27 cellular contexts compared by ENCODE assay signal in genomic region chr4:43048570-43048969, GRCh38.
DNase-seq lines count a peak whose midpoint lies in the region; ATAC-seq, FAIRE-seq and TF ChIP-seq lines count a peak whose summit lies in the region.
"Had no signal": no experiment of that assay in that cellular context is flagged by ENCODE, and none has a peak within 500 bp of the region (broad histone marks: within the 10 kb centered on the region; RNA-seq: fewer than 3 reads in every experiment).

No MANE protein-coding gene starts in this region.

- H3K27ac Mint-ChIP-seq in progenitor cell of endocrine pancreas, result no peak overlapping the region
- no peak overlapping the region for H3K27ac Mint-ChIP-seq in natural killer cell treated with Interleukin-12 subunit alpha and Interleukin-12 subunit beta and Interleukin-15 and Interleukin-18, amount 100 ng/mL, for 72 hours
- H3K27ac Mint-ChIP-seq: activated CD8-positive, alpha-beta T cell treated with anti-CD3 and anti-CD28 coated beads, Interleukin-2, amount 10 ng/mL, durations not matched to agents 7 days and 5 days; naive thymus-derived CD8-positive, alpha-beta T cell; T-helper 2 cell treated with Interferon-gamma antibody and Interleukin-4, amounts not matched to agents 5 μg/mL and 100 μg/mL, for 36 hours had no signal

- intact Hi-C loops in adrenal gland (cut with DNase I), result no loop called here

- TF ChIP-seq CTCF in VCaP (conservative IDR thresholded peaks at IDR 0.05), result 0 out of 2 replicates have a peak, but pooled peaks have one; percentile 7
- TF ChIP-seq CTCF in progenitor cell of endocrine pancreas (IDR thresholded peaks at IDR 0.05; ENCODE audit: unreplicated experiment), result peak; percentile 19
- no peak for TF ChIP-seq CTCF in adrenal gland (IDR thresholded peaks at IDR 0.05)

- ATAC-seq in natural killer cell treated with Interleukin-12 subunit alpha and Interleukin-12 subunit beta and Interleukin-15 and Interleukin-18, amount 100 ng/mL, for 72 hours, result no peak
- ATAC-seq: activated CD4-positive, CD25-positive, alpha-beta regulatory T cell treated with anti-CD3 and anti-CD28 coated beads, Interleukin-2, amount 50 U/mL, for 24 hours; activated CD8-positive, alpha-beta T cell treated with anti-CD3 and anti-CD28 coated beads, Interleukin-2, amount 10 ng/mL, durations not matched to agents 7 days and 5 days; gastroesophageal sphincter; left colon; naive thymus-derived CD8-positive, alpha-beta T cell; pancreas; sciatic nerve had no signal

- in situ Hi-C loops in KBM-7 (cut with MboI; ENCODE audit: low pct_unique_long_range_greater_than_20kb, low sequenced_read_pairs), result no loop called here

- H3K9me3 ChIP-seq in adrenal gland (replicated peaks in 1 of 3), result no peaks in the 10 kb centered on the region
- H3K9me3 ChIP-seq: BLaER1, gastroesophageal sphincter, pancreas, Peyer's patch, SJSA1 had no signal

- DNase-seq in NCI-H748 (lab: John Stamatoyannopoulos, UW; ENCODE audit: unreplicated experiment) (peak; percentile 0), NCI-H748 treated with DMSO at 0.1 percent for 48 hours (lab: John Stamatoyannopoulos, UW) (no peak), KBM-7 (peak; percentile 3), progenitor cell of endocrine pancreas (ENCODE audit: low spot score, unreplicated experiment) (no peak), adrenal gland (no peak), RCC 7860 (ENCODE audit: low spot score) (no peak)
- no peak for DNase-seq in natural killer cell treated with Interleukin-12 subunit alpha and Interleukin-12 subunit beta and Interleukin-15 and Interleukin-18, amount 100 ng/mL, for 72 hours (ENCODE audit: low spot score)
- DNase-seq: activated CD8-positive, alpha-beta T cell treated with anti-CD3 and anti-CD28 coated beads, Interleukin-2, amount 10 ng/mL, durations not matched to agents 7 days and 5 days; activated naive CD4-positive, alpha-beta T cell; activated T-cell treated with anti-CD3 and anti-CD28 coated beads, Interleukin-2, amount 50 U/mL, for 1 hour; left colon; mesenchymal stem cell; naive thymus-derived CD8-positive, alpha-beta T cell; NCI-H1436 treated with DMSO at 0.1 percent for 48 hours; NCI-H69; pancreas; Peyer's patch had no signal

- no peaks in the 10 kb centered on the region for H3K4me1 Mint-ChIP-seq in progenitor cell of endocrine pancreas (ENCODE audit: low read depth)
- H3K4me1 Mint-ChIP-seq in natural killer cell treated with Interleukin-12 subunit alpha and Interleukin-12 subunit beta and Interleukin-15 and Interleukin-18, amount 100 ng/mL, for 72 hours (ENCODE audit: low read depth in 2 of 2), result no peaks in the 10 kb centered on the region
- H3K4me1 Mint-ChIP-seq: naive thymus-derived CD8-positive, alpha-beta T cell had no signal

- no peaks in the 10 kb centered on the region for H3K9me3 Mint-ChIP-seq in progenitor cell of endocrine pancreas (ENCODE audit: low read depth)
- H3K9me3 Mint-ChIP-seq in natural killer cell treated with Interleukin-12 subunit alpha and Interleukin-12 subunit beta and Interleukin-15 and Interleukin-18, amount 100 ng/mL, for 72 hours, result peaks cover 6% of the 10 kb centered on the region
- H3K9me3 Mint-ChIP-seq: T-helper 2 cell treated with Interferon-gamma antibody and Interleukin-4, amounts not matched to agents 5 μg/mL and 100 μg/mL, for 36 hours had no signal

- no peaks in the 10 kb centered on the region for H3K27me3 ChIP-seq in adrenal gland
- H3K27me3 ChIP-seq: BLaER1, gastroesophageal sphincter, pancreas, Peyer's patch, SJSA1 had no signal

- H3K27ac ChIP-seq in VCaP (no peak overlapping the region), adrenal gland (no peak overlapping the region)
- H3K27ac ChIP-seq: BLaER1, gastroesophageal sphincter, pancreas, Peyer's patch, SJSA1 had no signal

- H3K4me3 Mint-ChIP-seq in progenitor cell of endocrine pancreas (ENCODE audit: low read depth), result no peak overlapping the region
- no peak overlapping the region for H3K4me3 Mint-ChIP-seq in natural killer cell treated with Interleukin-12 subunit alpha and Interleukin-12 subunit beta and Interleukin-15 and Interleukin-18, amount 100 ng/mL, for 72 hours
- H3K4me3 Mint-ChIP-seq: activated CD8-positive, alpha-beta T cell treated with anti-CD3 and anti-CD28 coated beads, Interleukin-2, amount 10 ng/mL, durations not matched to agents 7 days and 5 days; naive thymus-derived CD8-positive, alpha-beta T cell; T-helper 2 cell treated with Interferon-gamma antibody and Interleukin-4, amounts not matched to agents 5 μg/mL and 100 μg/mL, for 36 hours had no signal

- WGBS in adrenal gland, 4 donors, result 56 to 79% (median 73%) methylated on average over 5 of the region's 5 CpGs

- no peaks in the 10 kb centered on the region for H3K36me3 ChIP-seq in adrenal gland (replicated peaks in 1 of 2)
- H3K36me3 ChIP-seq: BLaER1, gastroesophageal sphincter, pancreas, Peyer's patch, SJSA1 had no signal

- no peaks in the 10 kb centered on the region for H3K4me1 ChIP-seq in adrenal gland (replicated peaks in 1 of 2)
- H3K4me1 ChIP-seq: gastroesophageal sphincter, pancreas, Peyer's patch, SJSA1 had no signal

- TF ChIP-seq POLR2A in adrenal gland (IDR thresholded peaks at IDR 0.05), result no peak

- no peak overlapping the region for H3K4me3 ChIP-seq in adrenal gland
- H3K4me3 ChIP-seq: BLaER1, gastroesophageal sphincter, pancreas, Peyer's patch, SJSA1 had no signal

- H3K36me3 Mint-ChIP-seq in progenitor cell of endocrine pancreas (ENCODE audit: insufficient read depth), result no peaks in the 10 kb centered on the region
- no peaks in the 10 kb centered on the region for H3K36me3 Mint-ChIP-seq in natural killer cell treated with Interleukin-12 subunit alpha and Interleukin-12 subunit beta and Interleukin-15 and Interleukin-18, amount 100 ng/mL, for 72 hours
- H3K36me3 Mint-ChIP-seq: naive thymus-derived CD8-positive, alpha-beta T cell had no signal

- FAIRE-seq in RCC 7860 (lab: Jason Lieb, UNC), result no peak
- FAIRE-seq: A204.1, D721Med, GM19239, pancreas had no signal

- H3K27me3 Mint-ChIP-seq in progenitor cell of endocrine pancreas, result no peaks in the 10 kb centered on the region
- H3K27me3 Mint-ChIP-seq in natural killer cell treated with Interleukin-12 subunit alpha and Interleukin-12 subunit beta and Interleukin-15 and Interleukin-18, amount 100 ng/mL, for 72 hours, result no peaks in the 10 kb centered on the region
- H3K27me3 Mint-ChIP-seq: naive thymus-derived CD8-positive, alpha-beta T cell had no signal

Comparison
In these comparisons a context has a peak if more than half of its experiments do, and no peak if none do; other contexts are left out.
1. DNase-seq: peak in NCI-H748 (single experiment) and KBM-7 (single experiment); none in NCI-H748 treated with DMSO at 0.1 percent for 48 hours (single experiment), progenitor cell of endocrine pancreas (single experiment), adrenal gland (0 of 7), natural killer cell treated with Interleukin-12 subunit alpha and Interleukin-12 subunit beta and Interleukin-15 and Interleukin-18, amount 100 ng/mL, for 72 hours (single experiment) and RCC 7860 (single experiment).
2. CTCF ChIP-seq: peak in VCaP (single experiment) and progenitor cell of endocrine pancreas (single experiment); none in adrenal gland (0 of 6).